Comparison of ENCODE assay signal across 21 cellular contexts in the genomic region with DNA sequence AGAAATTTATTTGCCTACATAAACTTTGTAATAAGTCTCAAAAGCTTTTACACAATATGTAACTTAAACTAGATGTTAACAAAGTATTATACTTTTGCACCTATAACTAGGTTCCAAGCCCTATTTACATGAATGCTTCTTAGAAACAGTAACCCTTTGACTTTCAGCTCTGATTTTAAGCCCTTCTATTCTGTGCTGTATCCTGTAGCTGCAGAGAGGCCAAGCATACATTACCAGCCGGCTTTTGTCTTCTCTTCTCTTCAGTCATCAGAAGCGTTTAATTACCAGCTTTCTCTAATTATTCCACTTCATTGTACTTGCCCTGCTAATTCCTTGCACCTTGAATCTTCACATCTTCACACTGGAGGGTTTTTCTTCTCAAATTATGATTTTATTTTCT.
"Had no signal": no experiment of that assay in that cellular context is flagged by ENCODE, and none has a peak within 500 bp of the region (broad histone marks: within the 10 kb centered on the region; RNA-seq: fewer than 3 reads in every experiment).

No MANE protein-coding gene starts in this region.

- H3K27me3 Mint-ChIP-seq: stimulated activated naive B cell treated with anti-CD40 and anti-IgM and Interleukin-4, amounts not matched to agents 10 μg/mL and 1 μg/mL and 100 μg/mL, for 72 hours had no signal

- H3K4me1 Mint-ChIP-seq: stimulated activated naive B cell treated with anti-CD40 and anti-IgM and Interleukin-4, amounts not matched to agents 10 μg/mL and 1 μg/mL and 100 μg/mL, for 72 hours had no signal

- ATAC-seq: activated CD8-positive, alpha-beta T cell treated with anti-CD3 and anti-CD28 coated beads, Interleukin-2, amount 10 ng/mL, durations not matched to agents 7 days and 5 days; activated naive CD4-positive, alpha-beta T cell treated with anti-CD3 and anti-CD28 coated beads, Interleukin-2, amount 50 U/mL, for 72 hours; gastrocnemius medialis; right lobe of liver; stimulated activated naive B cell treated with anti-CD40 and anti-IgM and Interleukin-4, amounts not matched to agents 10 μg/mL and 1 μg/mL and 100 μg/mL, for 72 hours had no signal

- H3K36me3 Mint-ChIP-seq: activated naive CD4-positive, alpha-beta T cell treated with anti-CD3 and anti-CD28 coated beads, Interleukin-2, amount 50 U/mL, for 72 hours; stimulated activated naive B cell treated with anti-CD40 and anti-IgM and Interleukin-4, amounts not matched to agents 10 μg/mL and 1 μg/mL and 100 μg/mL, for 72 hours had no signal

- H3K9me3 Mint-ChIP-seq: activated T-helper 1 cell treated with anti-CD3 and anti-CD28 coated beads, Interleukin-12 subunit alpha, Interleukin-12 subunit beta, Interleukin-2, Interleukin-4 antibody, amounts not matched to agents 30 ng/mL and 10 ng/mL and 1 ng/mL, durations not matched to agents 14 hours and 24 hours and 36 hours; nephron; stimulated activated naive B cell treated with anti-CD40 and anti-IgM and Interleukin-4, amounts not matched to agents 10 μg/mL and 1 μg/mL and 100 μg/mL, for 72 hours; T-helper 2 cell treated with Interferon-gamma antibody and Interleukin-4, amounts not matched to agents 5 μg/mL and 100 μg/mL, for 36 hours had no signal

- H3K27ac Mint-ChIP-seq: activated CD8-positive, alpha-beta T cell treated with anti-CD3 and anti-CD28 coated beads, Interleukin-2, amount 10 ng/mL, durations not matched to agents 7 days and 5 days; activated naive CD4-positive, alpha-beta T cell treated with anti-CD3 and anti-CD28 coated beads, Interleukin-2, amount 50 U/mL, for 72 hours; activated T-helper 1 cell treated with anti-CD3 and anti-CD28 coated beads, Interleukin-12 subunit alpha, Interleukin-12 subunit beta, Interleukin-2, Interleukin-4 antibody, amounts not matched to agents 30 ng/mL and 10 ng/mL and 1 ng/mL, durations not matched to agents 14 hours and 24 hours and 36 hours; nephron; stimulated activated naive B cell treated with anti-CD40 and anti-IgM and Interleukin-4, amounts not matched to agents 10 μg/mL and 1 μg/mL and 100 μg/mL, for 72 hours; T-helper 2 cell treated with Interferon-gamma antibody and Interleukin-4, amounts not matched to agents 5 μg/mL and 100 μg/mL, for 36 hours had no signal

- H3K4me3 Mint-ChIP-seq: activated CD8-positive, alpha-beta T cell treated with anti-CD3 and anti-CD28 coated beads, Interleukin-2, amount 10 ng/mL, durations not matched to agents 7 days and 5 days; activated T-helper 1 cell treated with anti-CD3 and anti-CD28 coated beads, Interleukin-12 subunit alpha, Interleukin-12 subunit beta, Interleukin-2, Interleukin-4 antibody, amounts not matched to agents 30 ng/mL and 10 ng/mL and 1 ng/mL, durations not matched to agents 14 hours and 24 hours and 36 hours; nephron; stimulated activated naive B cell treated with anti-CD40 and anti-IgM and Interleukin-4, amounts not matched to agents 10 μg/mL and 1 μg/mL and 100 μg/mL, for 72 hours; T-helper 2 cell treated with Interferon-gamma antibody and Interleukin-4, amounts not matched to agents 5 μg/mL and 100 μg/mL, for 36 hours had no signal

- DNase-seq: activated CD4-positive, alpha-beta T cell treated with anti-CD3 and anti-CD28 coated beads for 1 hour; activated CD4-positive, alpha-beta T cell treated with anti-CD3 and anti-CD28 coated beads, Interleukin-2, amount 50 U/mL, for 1 hour; activated CD8-positive, alpha-beta T cell treated with anti-CD3 and anti-CD28 coated beads, Interleukin-2, amount 10 ng/mL, durations not matched to agents 7 days and 5 days; aorta; brain microvascular endothelial cell; central memory CD4-positive, alpha-beta T cell; dermis blood vessel endothelial cell; effector CD8-positive, alpha-beta T cell; gastrocnemius medialis; hippocampal formation; left ventricle myocardium inferior; occipital lobe; right lobe of liver; stimulated activated CD4-positive, alpha-beta T cell treated with anti-CD3 and anti-CD28 coated beads, Interleukin-2, amount 100 ng/mL, for 24 hours; stimulated activated naive B cell treated with anti-CD40 and anti-IgM and Interleukin-4, amounts not matched to agents 10 μg/mL and 1 μg/mL and 100 μg/mL, for 72 hours; transverse colon; WERI-Rb-1 had no signal
